ENCODE assay signal across 16 cellular contexts in the genomic region with DNA sequence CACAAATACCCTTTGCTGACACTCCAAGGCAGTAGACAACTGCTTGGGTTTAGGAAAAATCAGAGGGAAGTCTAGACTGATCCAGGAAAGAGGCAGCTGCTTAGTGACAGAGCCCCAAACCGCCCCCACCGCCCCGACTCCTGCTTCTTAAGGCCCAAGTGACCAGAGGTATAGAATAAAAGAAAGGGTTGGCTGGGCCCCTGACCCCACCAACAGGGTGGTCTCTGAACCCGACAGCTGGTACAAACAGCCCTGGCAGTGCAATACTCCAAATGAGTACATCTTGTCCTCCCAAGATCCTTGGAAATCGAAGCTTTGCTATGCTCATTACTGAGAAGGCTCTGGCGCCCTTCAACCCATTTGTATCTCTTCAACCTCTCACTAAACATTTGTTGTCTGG.
"Had no signal": no experiment of that assay in that cellular context is flagged by ENCODE, and none has a peak within 500 bp of the region (broad histone marks: within the 10 kb centered on the region; RNA-seq: fewer than 3 reads in every experiment).

No MANE protein-coding gene starts in this region.

- H3K27me3 ChIP-seq: colonic mucosa, gastrocnemius medialis, left lung had no signal

- H3K4me1 ChIP-seq: colonic mucosa, left lung had no signal

- DNase-seq: cerebellar nuclear complex; colonic mucosa; endodermal cell; glutamatergic neuron; left lung; lower lobe of right lung; midbrain; naive B cell; nephron progenitor cell; posterior cingulate gyrus; stimulated activated CD4-positive, alpha-beta T cell treated with anti-CD3 and anti-CD28 coated beads, Interleukin-12 subunit alpha, Interleukin-12 subunit beta, amount 100 ng/mL, for 4 hours; stimulated activated naive CD4-positive, alpha-beta T cell; trophoblast cell had no signal

- FAIRE-seq: keratinocyte had no signal

- H3K4me3 ChIP-seq: colonic mucosa, gastrocnemius medialis, left lung, lower lobe of right lung, skin epidermis had no signal

- H3K9me3 ChIP-seq: colonic mucosa, gastrocnemius medialis, left lung, lower lobe of right lung had no signal

- H3K36me3 ChIP-seq: colonic mucosa, gastrocnemius medialis, left lung, lower lobe of right lung had no signal

- H3K27ac ChIP-seq: colonic mucosa, gastrocnemius medialis, left lung, lower lobe of right lung, skin epidermis had no signal
